ENCODE assay signal across 9 cellular contexts in the genomic region with DNA sequence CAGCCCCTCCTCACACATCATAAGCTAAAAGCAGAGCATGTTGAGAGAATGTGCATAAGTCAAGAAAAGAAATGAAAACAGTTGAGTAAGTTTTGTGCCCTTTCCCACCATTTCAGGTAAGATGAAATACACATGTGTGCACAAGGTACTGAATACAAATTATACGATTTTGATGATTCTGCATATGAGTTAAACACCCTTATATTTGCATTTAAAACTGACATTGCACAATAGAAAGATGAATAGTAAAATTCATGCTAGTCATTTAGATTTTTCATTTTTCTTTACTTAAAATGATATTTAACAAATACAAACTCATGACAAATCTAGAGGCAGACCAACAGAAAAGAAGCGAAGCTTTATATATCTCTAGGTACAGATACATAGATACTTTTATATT. TPM values are rescaled to one million over a fixed set of nuclear protein-coding genes. Genes with fewer than 3 reads are reported as not detected.
"Had no signal": no experiment of that assay in that cellular context is flagged by ENCODE, and none has a peak within 500 bp of the region (broad histone marks: within the 10 kb centered on the region; RNA-seq: fewer than 3 reads in every experiment).

No MANE protein-coding gene starts in this region.

- H3K9ac ChIP-seq: KMS-11 had no signal

- DNase-seq: HFFc6, Karpas-422, KBM-7 had no signal

- H3K27ac ChIP-seq: HL-60, KMS-11 had no signal

- ATAC-seq: GM23338, HCT116, HepG2 had no signal

- H3K36me3 ChIP-seq: HAP-1 had no signal

- H3K4me3 ChIP-seq: GM23338, HAP-1 had no signal

- FAIRE-seq: HepG2 had no signal

- H3K9me3 ChIP-seq: HAP-1 had no signal

- H3K4me2 ChIP-seq: GM23338, KMS-11 had no signal

- H2AFZ ChIP-seq: GM23338 had no signal

RNA-seq across cellular contexts. Expression of a gene that starts 24.9 kb away (rescaled TPM):
- total RNA-seq: HepG2 had no signal
